ENCODE assay signal across 8 cellular contexts in the genomic region with DNA sequence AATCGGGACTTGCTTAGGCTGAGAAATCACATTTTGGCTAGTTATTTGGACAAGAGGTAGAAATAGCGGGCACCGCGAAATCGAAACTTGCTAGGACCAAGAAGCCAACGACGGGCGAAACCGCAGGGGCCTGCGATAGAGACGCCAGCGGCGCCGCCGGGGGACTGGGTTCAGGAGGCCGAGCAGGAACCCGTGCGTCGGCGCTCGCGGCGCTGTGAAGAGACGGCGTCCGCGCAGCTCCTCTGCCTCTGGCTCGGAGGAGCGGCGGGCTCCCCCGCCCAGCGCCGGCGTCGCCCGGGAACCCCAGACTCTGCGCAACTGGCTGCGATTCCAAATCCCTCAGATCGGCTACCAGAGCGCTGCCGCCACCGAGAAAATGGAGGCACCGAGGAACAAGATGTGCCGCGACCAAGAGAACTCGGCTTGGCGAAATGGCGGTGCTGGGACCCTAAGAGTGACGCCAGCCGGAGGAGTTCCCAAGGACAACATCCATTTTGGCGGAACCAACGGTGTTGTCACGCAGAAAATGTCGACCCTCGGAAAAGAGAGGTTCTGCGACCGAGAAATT. TPM values are rescaled to one million over a fixed set of nuclear protein-coding genes. Genes with fewer than 3 reads are reported as not detected.
DNase-seq lines count a peak whose midpoint lies in the region; ATAC-seq and TF ChIP-seq lines count a peak whose summit lies in the region.

No MANE protein-coding gene starts in this region.

- H4K91ac ChIP-seq in mesenchymal stem cell (ENCODE audit: low read length) = peak overlapping the region; percentile 81

- H3K36me3 Mint-ChIP-seq in activated CD8-positive, alpha-beta T cell treated with anti-CD3 and anti-CD28 coated beads for 36 hours (ENCODE audit: low read depth) = peaks cover 28% of the 10 kb centered on the region

- H3K4me1 ChIP-seq in effector memory CD4-positive, alpha-beta T cell (ENCODE audit: control insufficient read depth, insufficient read depth, low read length, poor library complexity, severe bottlenecking) = peaks cover 25% of the 10 kb centered on the region
- H3K4me1 ChIP-seq in mesenchymal stem cell (ENCODE audit: control insufficient read depth, insufficient read depth, low read depth, low read length) = peaks cover 12% of the 10 kb centered on the region

- no peaks in the 10 kb centered on the region for H3K27me3 Mint-ChIP-seq in activated CD8-positive, alpha-beta T cell treated with anti-CD3 and anti-CD28 coated beads for 36 hours

- peak overlapping the region; percentile 85 for H3K4me3 ChIP-seq in effector memory CD4-positive, alpha-beta T cell (ENCODE audit: insufficient read depth, low read depth, low read length, poor library complexity, severe bottlenecking)
- H3K4me3 ChIP-seq in mesenchymal stem cell (ENCODE audit: insufficient read depth in 1 of 2, low read depth in 1 of 2, low read length in 2 of 2) = peak overlapping the region; percentile 77 to 95

- intact Hi-C loops in activated CD8-positive, alpha-beta T cell treated with anti-CD3 and anti-CD28 coated beads for 36 hours (cut with micrococcal nuclease) = loop anchor here (1.0 to 10.0 kb wide), 3 partner anchors 58 to 418 kb away; a partner anchor contains a TSS

- CTCF ChIA-PET in activated CD8-positive, alpha-beta T cell treated with anti-CD3 and anti-CD28 coated beads for 36 hours (lab: Charles Lee) = interaction anchor here (0.9 to 3.3 kb wide), 15 partner anchors 16 to 157 kb away, joined by 3 to 41 read pairs (median 5); a partner anchor contains a TSS

- no peaks in the 10 kb centered on the region for H3K27me3 ChIP-seq in effector memory CD4-positive, alpha-beta T cell (replicated peaks; ENCODE audit: control insufficient read depth, insufficient read depth, low read length, poor library complexity, severe bottlenecking)
- no peaks in the 10 kb centered on the region for H3K27me3 ChIP-seq in mesenchymal stem cell (ENCODE audit: control insufficient read depth in 1 of 2, insufficient read depth in 1 of 2, low read length in 2 of 2)

- peaks cover 8% of the 10 kb centered on the region for H3K36me3 ChIP-seq in effector memory CD4-positive, alpha-beta T cell (ENCODE audit: control insufficient read depth, insufficient read depth, low read length)
- peaks cover 5 to 16% of the 10 kb centered on the region in 2 experiments for H3K36me3 ChIP-seq in mesenchymal stem cell (ENCODE audit: control insufficient read depth in 1 of 2, insufficient read depth in 2 of 2, low read depth in 1 of 2, low read length in 2 of 2)

- POLR2A ChIA-PET in activated CD8-positive, alpha-beta T cell treated with anti-CD3 and anti-CD28 coated beads for 36 hours (lab: Charles Lee) = interaction anchor here (0.9 to 5.5 kb wide), 12 partner anchors 19 to 418 kb away, joined by 4 to 131 read pairs (median 11); a partner anchor contains a TSS

- peaks cover 10% of the 10 kb centered on the region for H3K79me1 ChIP-seq in mesenchymal stem cell (replicated peaks; ENCODE audit: low read length, poor library complexity, severe bottlenecking)

- peaks cover 32% of the 10 kb centered on the region for H3K4me1 Mint-ChIP-seq in activated CD8-positive, alpha-beta T cell treated with anti-CD3 and anti-CD28 coated beads for 36 hours (ENCODE audit: low read depth)

- peak; percentile 37 for ATAC-seq in HG03097 (IDR thresholded peaks at IDR 0.05; ENCODE audit: low FRiP score, unreplicated experiment)
- peak; percentile 38 for ATAC-seq in activated CD8-positive, alpha-beta T cell treated with anti-CD3 and anti-CD28 coated beads for 36 hours

- no peak for TF ChIP-seq CTCF in activated CD8-positive, alpha-beta T cell treated with anti-CD3 and anti-CD28 coated beads for 36 hours (IDR thresholded peaks at IDR 0.05)

- H3K27ac ChIP-seq in effector memory CD4-positive, alpha-beta T cell (ENCODE audit: insufficient read depth, low read length, poor library complexity, severe bottlenecking) = peak overlapping the region; percentile 97
- H3K27ac ChIP-seq in mesenchymal stem cell (ENCODE audit: low read length, poor library complexity, severe bottlenecking) = peak overlapping the region; percentile 97

- peak overlapping the region; percentile 99 for H3K27ac Mint-ChIP-seq in activated CD8-positive, alpha-beta T cell treated with anti-CD3 and anti-CD28 coated beads for 36 hours

- peak overlapping the region; percentile 92 for H2BK5ac ChIP-seq in mesenchymal stem cell (ENCODE audit: low read depth, low read length, poor library complexity, severe bottlenecking)

- peak overlapping the region; percentile 66 for H3K4me2 ChIP-seq in mesenchymal stem cell (ENCODE audit: low read length, poor library complexity, severe bottlenecking)

- no peaks in the 10 kb centered on the region for H3K9me3 Mint-ChIP-seq in activated CD8-positive, alpha-beta T cell treated with anti-CD3 and anti-CD28 coated beads for 36 hours

- H3K4ac ChIP-seq in mesenchymal stem cell (ENCODE audit: low read depth in 1 of 2, low read length in 2 of 2) = peak overlapping the region; percentile 68 to 92

- H3K4me3 Mint-ChIP-seq in activated CD8-positive, alpha-beta T cell treated with anti-CD3 and anti-CD28 coated beads for 36 hours = peak overlapping the region; percentile 99

- H3K9me3 ChIP-seq in effector memory CD4-positive, alpha-beta T cell (ENCODE audit: control insufficient read depth, low read length) = no peaks in the 10 kb centered on the region
- H3K9me3 ChIP-seq in mesenchymal stem cell (ENCODE audit: control insufficient read depth, low read length) = no peaks in the 10 kb centered on the region

- H3K14ac ChIP-seq in mesenchymal stem cell (ENCODE audit: low read length in 2 of 2) = peak overlapping the region in 1 of 2 experiments; percentile 86

- peak overlapping the region in 1 of 2 experiments; percentile 86 for H2BK12ac ChIP-seq in mesenchymal stem cell (ENCODE audit: low read length in 2 of 2)

- peak overlapping the region; percentile 88 for H2BK120ac ChIP-seq in mesenchymal stem cell (ENCODE audit: low read depth, low read length)

- H3K9ac ChIP-seq in mesenchymal stem cell (ENCODE audit: low read length) = peak overlapping the region; percentile 100

- peak overlapping the region; percentile 95 for H2BK15ac ChIP-seq in mesenchymal stem cell (ENCODE audit: low read depth, poor library complexity, severe bottlenecking)

- DNase-seq in NCI-H82 (lab: John Stamatoyannopoulos, UW) = peak; percentile 65
- no peak for DNase-seq in NCI-H82 treated with DMSO at 0.1 percent for 48 hours (lab: John Stamatoyannopoulos, UW; ENCODE audit: unreplicated experiment)
- peak; percentile 82 for DNase-seq in NCI-H446 treated with DMSO at 0.1 percent for 48 hours (lab: John Stamatoyannopoulos, UW)
- peak; percentile 73 for DNase-seq in activated CD8-positive, alpha-beta T cell treated with anti-CD3 and anti-CD28 coated beads for 36 hours
- peak; percentile 58 to 67 (median 66) for DNase-seq in effector memory CD4-positive, alpha-beta T cell
- peak; percentile 84 for DNase-seq in mesenchymal stem cell
- peak; percentile 35 for DNase-seq in stimulated activated CD8-positive, alpha-beta memory T cell treated with anti-CD3 and anti-CD28 coated beads, Interleukin-12 subunit alpha, Interleukin-12 subunit beta, amount 100 ng/mL, for 24 hours (ENCODE audit: extremely low read depth)

- H3K23ac ChIP-seq in mesenchymal stem cell (ENCODE audit: low read length in 2 of 2) = peak overlapping the region in 1 of 2 experiments; percentile 99

- peak overlapping the region; percentile 21 for H2AFZ ChIP-seq in mesenchymal stem cell (ENCODE audit: low read depth, low read length)

- under 1% methylated on average over 57 of the region's 57 CpGs for WGBS in mesenchymal stem cell

- peak overlapping the region; percentile 95 to 96 for H3K18ac ChIP-seq in mesenchymal stem cell (ENCODE audit: low read depth in 1 of 2, low read length in 2 of 2)

- H4K8ac ChIP-seq in mesenchymal stem cell (ENCODE audit: low read length) = peak overlapping the region; percentile 85

- peak overlapping the region; percentile 87 for H2AK5ac ChIP-seq in mesenchymal stem cell (ENCODE audit: low read length, severe bottlenecking)

RNA-seq across cellular contexts. Expression of a gene that starts 26.2 kb away (rescaled TPM):
- total RNA-seq in activated CD8-positive, alpha-beta T cell treated with anti-CD3 and anti-CD28 coated beads for 36 hours = 10 to 100 TPM in 1 of 2 experiments, 1 to 10 TPM in 1; 8.0 to 10.4 TPM
- 1.8 TPM for polyA plus RNA-seq in mesenchymal stem cell (2013, experiment 1 of 2)
- 1.8 TPM for polyA plus RNA-seq in mesenchymal stem cell (2013, experiment 2 of 2)

RNA-seq across cellular contexts. Expression of a gene that starts 54.4 kb away (rescaled TPM):
- 10 to 100 TPM; 34.8 to 36.6 TPM for total RNA-seq in activated CD8-positive, alpha-beta T cell treated with anti-CD3 and anti-CD28 coated beads for 36 hours
- polyA plus RNA-seq in mesenchymal stem cell (2013, experiment 1 of 2) = 27.1 TPM
- 24.9 TPM for polyA plus RNA-seq in mesenchymal stem cell (2013, experiment 2 of 2)
